8 cellular contexts compared by ENCODE assay signal in genomic region chr11:66287256-66288137, GRCh38. TPM values are rescaled to one million over a fixed set of nuclear protein-coding genes. Genes with fewer than 3 reads are reported as not detected.
A peak's percentile ranks its signal among the peaks of the same experiment; 100 is the strongest.
DNase-seq lines count a peak whose midpoint lies in the region; ATAC-seq and TF ChIP-seq lines count a peak whose summit lies in the region.

No MANE protein-coding gene starts in this region.

- H3K4me1 ChIP-seq in thoracic aorta (ENCODE audit: control insufficient read depth in 1 of 2, low read depth in 2 of 2) (peaks cover 22 to 46% of the 10 kb centered on the region in 2 donors), foreskin keratinocyte (no peaks in the 10 kb centered on the region)

- H3K27me3 ChIP-seq in kidney epithelial cell (ENCODE audit: control insufficient read depth, insufficient read depth, low read length) (peaks cover 15% of the 10 kb centered on the region), thoracic aorta (replicated peaks; ENCODE audit: insufficient read depth) (no peaks in the 10 kb centered on the region), foreskin keratinocyte (peaks cover 19% of the 10 kb centered on the region)

- H3K4me3 Mint-ChIP-seq in activated T-helper 17 cell treated with anti-CD3 and anti-CD28 coated beads, Interleukin-2, amount 50 U/mL, for 72 hours = peak overlapping the region; percentile 92

- no peaks in the 10 kb centered on the region for H3K9me3 Mint-ChIP-seq in activated T-helper 17 cell treated with anti-CD3 and anti-CD28 coated beads, Interleukin-2, amount 50 U/mL, for 72 hours

- no peaks in the 10 kb centered on the region for H3K36me3 ChIP-seq in kidney epithelial cell (ENCODE audit: control insufficient read depth, insufficient read depth, low read length)
- peaks cover 4% of the 10 kb centered on the region for H3K36me3 ChIP-seq in thoracic aorta

- H3K9me3 ChIP-seq in thoracic aorta = no peaks in the 10 kb centered on the region

- TF ChIP-seq CTCF in kidney epithelial cell (IDR thresholded peaks at IDR 0.05; ENCODE audit: insufficient read depth, low read length, poor library complexity, severe bottlenecking) (no peak), thoracic aorta (IDR thresholded peaks at IDR 0.05) (no peak), foreskin keratinocyte (conservative IDR thresholded peaks at IDR 0.05) (no peak)

- peak; percentile 53 for DNase-seq in activated CD8-positive, alpha-beta memory T cell treated with anti-CD3 and anti-CD28 coated beads for 24 hours
- DNase-seq in activated CD8-positive, alpha-beta memory T cell treated with anti-CD3 and anti-CD28 coated beads, Interleukin-2, amount 50 U/mL, for 4 hours = no peak
- no peak for DNase-seq in kidney epithelial cell (ENCODE audit: low read depth)
- no peak for DNase-seq in thoracic aorta (ENCODE audit: low spot score)
- no peak for DNase-seq in foreskin keratinocyte
- DNase-seq in SHP77 (lab: John Stamatoyannopoulos, UW) = no peak

- H3K4me3 ChIP-seq in kidney epithelial cell (ENCODE audit: low read depth, low read length) = peak overlapping the region; percentile 74
- H3K4me3 ChIP-seq in thoracic aorta = peak overlapping the region; percentile 71

- peaks cover 1% of the 10 kb centered on the region for H3K27me3 Mint-ChIP-seq in activated T-helper 17 cell treated with anti-CD3 and anti-CD28 coated beads, Interleukin-2, amount 50 U/mL, for 72 hours

- H3K4me1 Mint-ChIP-seq in activated T-helper 17 cell treated with anti-CD3 and anti-CD28 coated beads, Interleukin-2, amount 50 U/mL, for 72 hours = peaks cover 8% of the 10 kb centered on the region

- no peak for ATAC-seq in activated T-helper 17 cell treated with anti-CD3 and anti-CD28 coated beads, Interleukin-2, amount 50 U/mL, for 72 hours (replicated peaks)
- ATAC-seq in thoracic aorta (ENCODE audit: insufficient number of reproducible peaks, low FRiP score, low read depth) = no peak
- no peak for ATAC-seq in foreskin keratinocyte
- ATAC-seq in GM21528 (IDR thresholded peaks at IDR 0.05; ENCODE audit: low FRiP score, unreplicated experiment) = no peak

- no peaks in the 10 kb centered on the region for H3K36me3 Mint-ChIP-seq in activated T-helper 17 cell treated with anti-CD3 and anti-CD28 coated beads, Interleukin-2, amount 50 U/mL, for 72 hours (ENCODE audit: low read depth)

- H3K27ac Mint-ChIP-seq in activated T-helper 17 cell treated with anti-CD3 and anti-CD28 coated beads, Interleukin-2, amount 50 U/mL, for 72 hours = peak overlapping the region; percentile 96

- H3K27ac ChIP-seq in thoracic aorta (no peak overlapping the region), foreskin keratinocyte (no peak overlapping the region)

RNA-seq across cellular contexts. Expression of gene YIF1A, which starts 1.4 kb away (rescaled TPM):
- 10 to 100 TPM; 41.2 to 68.3 TPM for total RNA-seq in activated T-helper 17 cell treated with anti-CD3 and anti-CD28 coated beads, Interleukin-2, amount 50 U/mL, for 72 hours
- total RNA-seq in kidney epithelial cell = 104 and 119 TPM in 2 replicates
- 100 to 1,000 TPM in 1 of 2 donors, 10 to 100 TPM in 1; 65.4 to 155 TPM for total RNA-seq in thoracic aorta
- 132 and 155 TPM in 2 replicates for total RNA-seq in foreskin keratinocyte
- polyA plus RNA-seq in foreskin keratinocyte = 142 and 172 TPM in 2 replicates

RNA-seq across cellular contexts. Expression of gene TMEM151A, which starts 4.2 kb away (rescaled TPM):
- not detected for total RNA-seq in activated T-helper 17 cell treated with anti-CD3 and anti-CD28 coated beads, Interleukin-2, amount 50 U/mL, for 72 hours
- total RNA-seq in kidney epithelial cell (0.08 TPM in 1 of 2 replicates, not detected in the other), thoracic aorta (under 1 TPM in 1 of 2 donors, not detected in 1; 0.27 TPM), foreskin keratinocyte (0.04 TPM in 1 of 2 replicates, not detected in the other)
- polyA plus RNA-seq in foreskin keratinocyte = 0.02 and 0.04 TPM in 2 replicates

RNA-seq across cellular contexts. Expression of gene CNIH2, which starts 9.5 kb away (rescaled TPM):
- total RNA-seq in activated T-helper 17 cell treated with anti-CD3 and anti-CD28 coated beads, Interleukin-2, amount 50 U/mL, for 72 hours = 1 to 10 TPM; 3.9 to 5.0 TPM
- total RNA-seq in kidney epithelial cell (0.04 and 0.21 TPM in 2 replicates), thoracic aorta (not detected), foreskin keratinocyte (0.32 and 0.34 TPM in 2 replicates)
- polyA plus RNA-seq in foreskin keratinocyte = 0.51 and 0.58 TPM in 2 replicates

RNA-seq across cellular contexts. Expression of gene RAB1B, which starts 19.1 kb away (rescaled TPM):
- 100 to 1,000 TPM; 116 to 178 TPM for total RNA-seq in activated T-helper 17 cell treated with anti-CD3 and anti-CD28 coated beads, Interleukin-2, amount 50 U/mL, for 72 hours
- 108 and 125 TPM in 2 replicates for total RNA-seq in kidney epithelial cell
- total RNA-seq in thoracic aorta = 10 to 100 TPM; 57.2 to 96.0 TPM
- 141 and 143 TPM in 2 replicates for total RNA-seq in foreskin keratinocyte
- polyA plus RNA-seq in foreskin keratinocyte = 215 and 217 TPM in 2 replicates

RNA-seq across cellular contexts. Expression of gene CD248, which starts 29.3 kb away (rescaled TPM):
- not detected for total RNA-seq in activated T-helper 17 cell treated with anti-CD3 and anti-CD28 coated beads, Interleukin-2, amount 50 U/mL, for 72 hours
- 0.07 and 0.17 TPM in 2 replicates for total RNA-seq in kidney epithelial cell
- 10 to 100 TPM; 22.9 to 32.4 TPM for total RNA-seq in thoracic aorta
- total RNA-seq in foreskin keratinocyte = not detected in 2 replicates
- 0.04 and 0.08 TPM in 2 replicates for polyA plus RNA-seq in foreskin keratinocyte
